ENCODE assay signal across 28 cellular contexts in the genomic region with DNA sequence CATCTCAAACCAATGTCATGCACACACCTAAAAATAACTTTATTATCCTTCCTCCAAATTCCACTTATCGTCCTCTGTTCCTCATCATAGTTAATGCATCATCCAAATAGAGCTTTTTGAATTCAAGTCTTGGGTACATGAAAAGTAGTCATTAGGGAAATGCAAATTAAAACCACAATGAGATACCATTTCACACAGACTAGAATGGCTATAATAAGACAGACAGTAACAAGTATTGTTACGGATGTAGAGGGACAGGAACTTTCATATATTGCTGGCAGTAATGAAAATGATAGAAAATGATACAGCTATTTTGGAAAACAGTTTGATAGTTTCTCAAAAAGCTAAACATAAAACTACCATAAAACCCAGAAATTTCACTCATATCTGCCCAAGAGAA. TPM values are rescaled to one million over a fixed set of nuclear protein-coding genes. Genes with fewer than 3 reads are reported as not detected.
"Had no signal": no experiment of that assay in that cellular context is flagged by ENCODE, and none has a peak within 500 bp of the region (broad histone marks: within the 10 kb centered on the region; RNA-seq: fewer than 3 reads in every experiment).

No MANE protein-coding gene starts in this region.

- H3K27ac ChIP-seq: breast epithelium, pancreas, psoas muscle, stomach, tibial nerve, VCaP had no signal

- DNase-seq: activated CD4-positive, alpha-beta T cell treated with anti-CD3 and anti-CD28 coated beads for 4 hours; activated CD4-positive, alpha-beta T cell treated with anti-CD3 and anti-CD28 coated beads, Interleukin-2, amount 50 U/mL, for 4 hours; activated naive CD4-positive, alpha-beta T cell; activated T-cell treated with anti-CD3 and anti-CD28 coated beads for 4 hours; activated T-cell treated with anti-CD3 and anti-CD28 coated beads, Interleukin-2, amount 50 U/mL, for 72 hours; central memory CD4-positive, alpha-beta T cell; foreskin fibroblast; head of caudate nucleus; hippocampal formation; immature natural killer cell; kidney; left colon; midbrain; naive thymus-derived CD4-positive, alpha-beta T cell; nucleus accumbens; pancreas; psoas muscle; stimulated activated CD4-positive, alpha-beta T cell treated with anti-CD3 and anti-CD28 coated beads, Interleukin-1b, Interleukin-23, amount 100 ng/mL, for 48 hours; stimulated activated naive B cell treated with anti-CD40 and anti-IgM and Interleukin-4, amounts not matched to agents 10 μg/mL and 1 μg/mL and 100 μg/mL, for 72 hours; stomach had no signal

- ATAC-seq: activated naive CD4-positive, alpha-beta T cell treated with anti-CD3 and anti-CD28 coated beads, Interleukin-2, amount 50 U/mL, for 72 hours; activated T-cell treated with anti-CD3 and anti-CD28 coated beads, Interleukin-2, amount 50 U/mL, for 72 hours; esophagus mucosa; left colon; naive thymus-derived CD4-positive, alpha-beta T cell; pancreas; psoas muscle; stimulated activated naive B cell treated with anti-CD40 and anti-IgM and Interleukin-4, amounts not matched to agents 10 μg/mL and 1 μg/mL and 100 μg/mL, for 72 hours had no signal

- H3K27me3 ChIP-seq: breast epithelium, pancreas, stomach, tibial nerve had no signal

- H3K36me3 ChIP-seq: breast epithelium, pancreas, stomach, tibial nerve had no signal

- H3K9me3 ChIP-seq: breast epithelium, pancreas, psoas muscle, stomach, tibial nerve had no signal

- H3K4me3 ChIP-seq: breast epithelium, pancreas, psoas muscle, smooth muscle cell, stomach, tibial nerve had no signal

- H3K4me1 ChIP-seq: breast epithelium, pancreas, psoas muscle, stomach, tibial nerve had no signal

RNA-seq across cellular contexts. Expression of gene FHL5, which starts 59.1 kb away (rescaled TPM):
- total RNA-seq: activated naive CD4-positive, alpha-beta T cell treated with anti-CD3 and anti-CD28 coated beads, Interleukin-2, amount 50 U/mL, for 72 hours; activated T-cell treated with anti-CD3 and anti-CD28 coated beads, Interleukin-2, amount 50 U/mL, for 72 hours; endothelial cell of umbilical vein; naive thymus-derived CD4-positive, alpha-beta T cell; smooth muscle cell had no signal
- polyA plus RNA-seq: endothelial cell of umbilical vein; immature natural killer cell; naive thymus-derived CD4-positive, alpha-beta T cell; neural cell; smooth muscle cell had no signal
